In the genomic region with DNA sequence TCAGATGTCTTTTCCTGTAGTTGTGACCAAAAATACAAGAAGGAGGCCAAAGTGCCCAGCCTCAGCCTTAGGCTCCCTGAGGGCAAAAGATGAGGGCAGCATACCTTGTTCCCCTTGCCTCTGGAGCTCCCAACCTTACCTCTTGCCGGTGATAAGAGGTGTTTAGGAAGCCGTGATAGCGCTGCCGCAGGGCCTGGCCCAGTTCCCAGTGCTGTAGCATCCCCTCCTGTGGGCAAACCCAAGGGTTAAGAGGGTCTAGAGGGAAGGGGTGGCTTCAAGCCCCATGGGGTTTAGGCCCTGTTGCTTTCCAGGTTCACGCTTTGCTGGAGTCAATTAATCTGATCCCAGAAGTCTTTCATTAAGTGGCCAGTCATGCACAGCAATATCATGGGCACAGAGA, we compare ENCODE assay signal across 12 cellular contexts.
DNase-seq lines count a peak whose midpoint lies in the region; ATAC-seq and TF ChIP-seq lines count a peak whose summit lies in the region.
"Had no signal": no experiment of that assay in that cellular context is flagged by ENCODE, and none has a peak within 500 bp of the region (broad histone marks: within the 10 kb centered on the region; RNA-seq: fewer than 3 reads in every experiment).

No MANE protein-coding gene starts in this region.

- H3K4me1 Mint-ChIP-seq in T-helper 2 cell treated with Interferon-gamma antibody and Interleukin-4, amounts not matched to agents 5 μg/mL and 100 μg/mL, for 36 hours (ENCODE audit: low read depth), result peaks cover 24% of the 10 kb centered on the region

- H3K27ac ChIP-seq in skin epidermis, result peak overlapping the region in 4 of 21 experiments; percentile 2 to 98 (median 95)

- ATAC-seq in HG03342 (IDR thresholded peaks at IDR 0.05; ENCODE audit: unreplicated experiment) (no peak), GM21529 (IDR thresholded peaks at IDR 0.05; ENCODE audit: unreplicated experiment) (no peak), HG03045 (IDR thresholded peaks at IDR 0.05; ENCODE audit: unreplicated experiment) (no peak)

- H3K4me1 ChIP-seq in iPS-15b (ENCODE audit: control insufficient read depth, insufficient read depth, low read length), result peaks cover 7% of the 10 kb centered on the region

- H3K9ac ChIP-seq in iPS-15b (ENCODE audit: low read depth, low read length), result no peak overlapping the region

- H3K4me3 Mint-ChIP-seq in T-helper 2 cell treated with Interferon-gamma antibody and Interleukin-4, amounts not matched to agents 5 μg/mL and 100 μg/mL, for 36 hours, result peak overlapping the region; percentile 99

- no peak for DNase-seq in T-helper 2 cell treated with Interferon-gamma antibody and Interleukin-4, amounts not matched to agents 5 μg/mL and 100 μg/mL, for 36 hours (ENCODE audit: low spot score)
- no peak for DNase-seq in T-helper 2 cell
- DNase-seq: foreskin melanocyte, NCI-H82, transverse colon had no signal

- peaks cover 24% of the 10 kb centered on the region for H3K36me3 Mint-ChIP-seq in T-helper 2 cell treated with Interferon-gamma antibody and Interleukin-4, amounts not matched to agents 5 μg/mL and 100 μg/mL, for 36 hours (ENCODE audit: low read depth)

- no peak for TF ChIP-seq CTCF in WI38 (IDR thresholded peaks at IDR 0.05; ENCODE audit: low read depth, low read length)

- H3K4me3 ChIP-seq in WI38 (ENCODE audit: low read depth, low read length), result peak overlapping the region; percentile 90
- H3K4me3 ChIP-seq in iPS-15b (ENCODE audit: low read depth, low read length), result peak overlapping the region; percentile 99
- peak overlapping the region in 4 of 7 experiments; percentile 62 to 82 (median 71) for H3K4me3 ChIP-seq in skin epidermis

- no peaks in the 10 kb centered on the region for H3K9me3 Mint-ChIP-seq in T-helper 2 cell treated with Interferon-gamma antibody and Interleukin-4, amounts not matched to agents 5 μg/mL and 100 μg/mL, for 36 hours

- H3K27ac Mint-ChIP-seq in T-helper 2 cell treated with Interferon-gamma antibody and Interleukin-4, amounts not matched to agents 5 μg/mL and 100 μg/mL, for 36 hours, result peak overlapping the region; percentile 95

- no peaks in the 10 kb centered on the region for H3K27me3 ChIP-seq in iPS-15b (ENCODE audit: control insufficient read depth, insufficient read depth, low read length)
- H3K27me3 ChIP-seq: right atrium auricular region, transverse colon had no signal

- no peaks in the 10 kb centered on the region for H3K27me3 Mint-ChIP-seq in T-helper 2 cell treated with Interferon-gamma antibody and Interleukin-4, amounts not matched to agents 5 μg/mL and 100 μg/mL, for 36 hours (ENCODE audit: low read depth)

- H3K36me3 ChIP-seq in iPS-15b (ENCODE audit: control insufficient read depth, insufficient read depth, low read length), result peaks cover 21% of the 10 kb centered on the region

- H3K9me3 ChIP-seq in iPS-15b (ENCODE audit: control insufficient read depth, insufficient read depth, low read length), result no peaks in the 10 kb centered on the region
- H3K9me3 ChIP-seq: right atrium auricular region, transverse colon had no signal
